Comparison of ENCODE assay signal across 8 cellular contexts in genomic region chr2:39593439-39594393, GRCh38.
DNase-seq lines count a peak whose midpoint lies in the region; ATAC-seq and TF ChIP-seq lines count a peak whose summit lies in the region.

No MANE protein-coding gene starts in this region.

- in situ Hi-C loops in T47D (cut with HindIII; ENCODE audit: low pct_unique_long_range_greater_than_20kb, low sequenced_read_pairs) = no loop called here

- peak; percentile 39 for TF ChIP-seq CTCF in C4-2B (conservative IDR thresholded peaks at IDR 0.05)

- ATAC-seq in GM18907 (IDR thresholded peaks at IDR 0.05; ENCODE audit: unreplicated experiment) = no peak

- DNase-seq in H4 (ENCODE audit: low spot score) (peak; percentile 86), NCI-H460 (ENCODE audit: extremely low read depth, low read depth) (peak; percentile 17), T47D (ENCODE audit: low read depth in 1 of 2, low spot score in 1 of 2) (peak; percentile 38 to 79), kidney tubule cell (ENCODE audit: low spot score) (peak; percentile 60)
- DNase-seq in stimulated activated naive CD4-positive, alpha-beta T cell (lab: John Stamatoyannopoulos, UW) = no peak
- no peak for DNase-seq in effector CD4-positive, alpha-beta T cell

- no peak overlapping the region for H3K27ac ChIP-seq in C4-2B

Comparison
In these comparisons a context has a peak if more than half of its experiments do, and no peak if none do; other contexts are left out.
1. DNase-seq: peak in H4 (single experiment), NCI-H460 (single experiment), T47D (2 of 2) and kidney tubule cell (single experiment); none in stimulated activated naive CD4-positive, alpha-beta T cell (0 of 6) and effector CD4-positive, alpha-beta T cell (single experiment).